ENCODE assay signal across 8 cellular contexts in genomic region chr18:70781860-70782453, GRCh38.
DNase-seq lines count a peak whose midpoint lies in the region; FAIRE-seq and TF ChIP-seq lines count a peak whose summit lies in the region.

No MANE protein-coding gene starts in this region.

- H3K4me3 ChIP-seq in left ventricle myocardium inferior = no peak overlapping the region

- H3K27ac ChIP-seq in left ventricle myocardium inferior (replicated peaks) = no peak overlapping the region

- H3K27me3 ChIP-seq in left ventricle myocardium inferior (ENCODE audit: low read depth) = no peaks in the 10 kb centered on the region

- H3K4me1 ChIP-seq in left ventricle myocardium inferior = no peaks in the 10 kb centered on the region

- peak; percentile 79 for TF ChIP-seq CTCF in GM12873 (IDR thresholded peaks at IDR 0.05; ENCODE audit: insufficient read depth, low read depth, low read length, missing control alignments)
- TF ChIP-seq CTCF in LNCAP (IDR thresholded peaks at IDR 0.05) = peak; percentile 84
- TF ChIP-seq CTCF in left ventricle myocardium inferior (IDR thresholded peaks at IDR 0.05; ENCODE audit: borderline replicate concordance) = peak; percentile 67

- intact Hi-C loops in left ventricle myocardium inferior (cut with micrococcal nuclease) = no loop called here

- peak; percentile 52 for FAIRE-seq in H54 (lab: Jason Lieb, UNC)

- H3K9me3 ChIP-seq in left ventricle myocardium inferior (replicated peaks) = no peaks in the 10 kb centered on the region

- DNase-seq in H54 (ENCODE audit: insufficient read length, low spot score) (peak; percentile 6), SHP77 (lab: John Stamatoyannopoulos, UW) (peak; percentile 48 to 72), left ventricle myocardium inferior (peak; percentile 15), GF-D8 (lab: John Stamatoyannopoulos, UW) (no peak)
- peak; percentile 78 for DNase-seq in activated effector memory CD4-positive, alpha-beta T cell treated with anti-CD3 and anti-CD28 coated beads, Interleukin-2, amount 50 U/mL, for 16 hours
- DNase-seq in stimulated activated CD4-positive, alpha-beta T cell treated with anti-CD3 and anti-CD28 coated beads, Interleukin-1b, Interleukin-23, amount 100 ng/mL, for 1 hour (ENCODE audit: low read depth in 2 of 2) = peak; percentile 17 to 44

- no peaks in the 10 kb centered on the region for H3K36me3 ChIP-seq in left ventricle myocardium inferior

- TF ChIP-seq POLR2A in H54 (IDR thresholded peaks at IDR 0.05; ENCODE audit: low read depth, low read length) = no peak
